ENCODE assay signal across 21 cellular contexts in the genomic region with DNA sequence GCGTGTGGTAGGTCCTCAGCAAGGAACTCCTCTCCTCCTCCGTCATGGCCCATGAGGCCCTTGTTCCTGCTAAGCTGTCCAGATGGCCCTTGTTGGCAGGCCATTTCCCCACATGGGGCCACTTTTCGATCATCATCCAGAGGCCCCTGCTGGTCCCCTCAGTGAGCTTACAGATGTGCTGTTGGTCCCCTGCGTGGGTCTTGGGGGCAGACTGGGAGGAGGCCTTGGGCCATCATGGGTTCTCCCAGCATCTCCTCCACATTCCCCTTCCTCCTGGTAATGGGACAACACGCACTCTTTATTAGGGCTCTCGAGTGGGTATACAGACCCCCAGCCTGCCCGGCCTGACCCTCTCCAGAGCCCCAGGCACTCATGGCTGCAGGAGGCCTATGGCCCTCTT.
"Had no signal": no experiment of that assay in that cellular context is flagged by ENCODE, and none has a peak within 500 bp of the region (broad histone marks: within the 10 kb centered on the region; RNA-seq: fewer than 3 reads in every experiment).

No MANE protein-coding gene starts in this region.

- H3K27me3 ChIP-seq: MG63 had no signal

- H3K27ac Mint-ChIP-seq: activated CD4-positive, alpha-beta memory T cell treated with anti-CD3 and anti-CD28 coated beads for 36 hours; activated CD4-positive, alpha-beta T cell treated with anti-CD3 and anti-CD28 coated beads, Interleukin-2, amount 10 ng/mL, durations not matched to agents 7 days and 5 days; activated naive CD8-positive, alpha-beta T cell; T-cell had no signal

- DNase-seq: activated CD4-positive, alpha-beta memory T cell treated with anti-CD3 and anti-CD28 coated beads for 36 hours; activated CD4-positive, alpha-beta T cell treated with anti-CD3 and anti-CD28 coated beads, Interleukin-2, amount 10 ng/mL, durations not matched to agents 7 days and 5 days; activated CD4-positive, CD25-positive, alpha-beta regulatory T cell; activated CD8-positive, alpha-beta memory T cell treated with anti-CD3 and anti-CD28 coated beads for 24 hours; activated effector memory CD4-positive, alpha-beta T cell treated with anti-CD3 and anti-CD28 coated beads, Interleukin-2, amount 50 U/mL, for 16 hours; activated naive CD4-positive, alpha-beta T cell treated with Interleukin-2 at 50 U/mL for 16 hours; activated T-cell treated with anti-CD3 and anti-CD28 coated beads, Interleukin-2, amount 50 U/mL, for 4 hours; amygdala; MG63; MV-4-11; NCI-H1694; NCI-H226; NCI-H526 treated with DMSO at 0.1 percent for 48 hours; NCI-H82; SIG-M5; T-cell; T-helper 2 cell had no signal

- H3K9me3 ChIP-seq: MG63 had no signal

- H3K9me3 Mint-ChIP-seq: activated CD4-positive, alpha-beta memory T cell treated with anti-CD3 and anti-CD28 coated beads for 36 hours; activated CD4-positive, alpha-beta T cell treated with anti-CD3 and anti-CD28 coated beads, Interleukin-2, amount 10 ng/mL, durations not matched to agents 7 days and 5 days; activated T-cell treated with anti-CD3 and anti-CD28 coated beads, Interleukin-2, amount 50 U/mL, for 4 hours; brain; central memory CD8-positive, alpha-beta T cell; T-cell had no signal

- H3K36me3 Mint-ChIP-seq: activated CD4-positive, alpha-beta memory T cell treated with anti-CD3 and anti-CD28 coated beads for 36 hours had no signal

- H3K27me3 Mint-ChIP-seq: activated CD4-positive, alpha-beta memory T cell treated with anti-CD3 and anti-CD28 coated beads for 36 hours; activated CD4-positive, alpha-beta T cell treated with anti-CD3 and anti-CD28 coated beads, Interleukin-2, amount 10 ng/mL, durations not matched to agents 7 days and 5 days; activated naive CD8-positive, alpha-beta T cell; central memory CD8-positive, alpha-beta T cell; T-cell had no signal

- H3K4me3 ChIP-seq: MG63 had no signal

- H3K36me3 ChIP-seq: MG63 had no signal

- H3K4me3 Mint-ChIP-seq: activated CD4-positive, alpha-beta memory T cell treated with anti-CD3 and anti-CD28 coated beads for 36 hours; activated CD4-positive, alpha-beta T cell treated with anti-CD3 and anti-CD28 coated beads, Interleukin-2, amount 10 ng/mL, durations not matched to agents 7 days and 5 days; activated naive CD8-positive, alpha-beta T cell; activated T-cell treated with anti-CD3 and anti-CD28 coated beads, Interleukin-2, amount 50 U/mL, for 4 hours; brain; central memory CD8-positive, alpha-beta T cell; T-cell had no signal

- ATAC-seq: activated T-cell treated with anti-CD3 and anti-CD28 coated beads, Interleukin-2, amount 50 U/mL, for 4 hours; T-cell had no signal

- H3K27ac ChIP-seq: VCaP had no signal
